8 cellular contexts compared by ENCODE assay signal in genomic region chr19:3366761-3367571, GRCh38. TPM values are rescaled to one million over a fixed set of nuclear protein-coding genes. Genes with fewer than 3 reads are reported as not detected.
DNase-seq lines count a peak whose midpoint lies in the region; ATAC-seq and TF ChIP-seq lines count a peak whose summit lies in the region.

No MANE protein-coding gene starts in this region.

- BruUV-seq in HCT116 (replicated peaks; lab: Mats Ljungman, UMichigan) = no TSS peak

- H2BK15ac ChIP-seq in neuronal stem cell (ENCODE audit: low read length) = peak overlapping the region; percentile 56

- H3K23ac ChIP-seq in neuronal stem cell (ENCODE audit: low read depth, low read length, poor library complexity) = peak overlapping the region; percentile 76

- H3K36me3 ChIP-seq in HCT116 (ENCODE audit: control insufficient read depth in 1 of 2, insufficient read depth in 2 of 2, low read length in 2 of 2) (no peaks in the 10 kb centered on the region; a peak in 1 of 4 replicates), neuronal stem cell (replicated peaks in 1 of 2; ENCODE audit: control insufficient read depth in 2 of 2, insufficient read depth in 2 of 2, low read length in 2 of 2) (no peaks in the 10 kb centered on the region)

- H3K27ac ChIP-seq in HCT116 (ENCODE audit: low read depth, low read length) (peak overlapping the region; percentile 88), neuronal stem cell (replicated peaks; ENCODE audit: low read length) (no peak overlapping the region)

- H3K79me1 ChIP-seq in neuronal stem cell (ENCODE audit: low read depth, low read length) = no peaks in the 10 kb centered on the region

- no peak overlapping the region for H3K4ac ChIP-seq in neuronal stem cell (ENCODE audit: low read length)

- peak overlapping the region; percentile 98 for H3K4me2 ChIP-seq in HCT116 (ENCODE audit: low read length)
- H3K4me2 ChIP-seq in neuronal stem cell (ENCODE audit: insufficient read depth, low read length, poor library complexity, severe bottlenecking) = peak overlapping the region; percentile 78

- intact Hi-C loops in HCT116 (cut with micrococcal nuclease) = no loop called here

- no CpG with 5 or more reads among the region's 61 CpGs for WGBS in neuronal stem cell (ENCODE audit: extremely low coverage in 2 of 2, insufficient read length in 2 of 2, insufficient replicate concordance in 1 of 2), 2 donors

- TF ChIP-seq POLR2A in HCT116 (IDR thresholded peaks at IDR 0.05; ENCODE audit: borderline replicate concordance, extremely low read depth, insufficient read depth, insufficient read length) = no peak

- no peaks in the 10 kb centered on the region for H3K9me3 ChIP-seq in HCT116 (ENCODE audit: control insufficient read depth in 1 of 2, insufficient read depth in 1 of 2, low read depth in 1 of 2, low read length in 2 of 2)
- H3K9me3 ChIP-seq in neuronal stem cell (replicated peaks in 1 of 2; ENCODE audit: control insufficient read depth in 2 of 2, insufficient read depth in 1 of 2, low read depth in 1 of 2, low read length in 2 of 2) = peaks cover 0 to 5% of the 10 kb centered on the region in 2 donors

- H4K91ac ChIP-seq in neuronal stem cell (ENCODE audit: low read depth, low read length, poor library complexity) = no peak overlapping the region

- no peak overlapping the region for H2BK12ac ChIP-seq in neuronal stem cell (ENCODE audit: low read length)

- H3K4me3 ChIP-seq in HCT116 (replicated peaks in 1 of 2; ENCODE audit: low read depth in 1 of 2, low read length in 2 of 2) (peak overlapping the region; percentile 84 to 91), WI38 (ENCODE audit: low read depth, low read length) (peak overlapping the region; percentile 87), fibroblast of the aortic adventitia (ENCODE audit: low read depth, low read length) (peak overlapping the region; percentile 78), neuronal stem cell (ENCODE audit: low read length in 2 of 2) (peak overlapping the region; percentile 30 to 67)

- no peak overlapping the region for H3K14ac ChIP-seq in neuronal stem cell (ENCODE audit: low read length)

- peak in 10 of 14 donors; percentile 28 to 74 (median 56) for DNase-seq in C1 segment of cervical spinal cord (lab: John Stamatoyannopoulos, UW)
- DNase-seq in HCT116 (ENCODE audit: low read depth, low spot score) = no peak
- DNase-seq in fibroblast of the aortic adventitia (ENCODE audit: low read depth) = no peak
- DNase-seq in neuronal stem cell (ENCODE audit: low spot score) = no peak

- H4K20me1 ChIP-seq in HCT116 (ENCODE audit: insufficient read depth) = no peaks in the 10 kb centered on the region

- no peak overlapping the region for H2BK120ac ChIP-seq in neuronal stem cell (ENCODE audit: low read depth, low read length)

- no peak overlapping the region for H4K8ac ChIP-seq in neuronal stem cell (ENCODE audit: low read depth, low read length)

- TF ChIP-seq CTCF in HCT116 (IDR thresholded peaks at IDR 0.05 in 2 of 3, conservative IDR thresholded peaks at IDR 0.05 in 1 of 3; ENCODE audit: borderline replicate concordance in 1 of 3, insufficient read depth in 1 of 3, low read depth in 2 of 3, low read length in 2 of 3) = no peak
- no peak for TF ChIP-seq CTCF in WI38 (IDR thresholded peaks at IDR 0.05; ENCODE audit: low read depth, low read length)
- TF ChIP-seq CTCF in fibroblast of the aortic adventitia (IDR thresholded peaks at IDR 0.05; ENCODE audit: insufficient read depth, low read length) = no peak

- H2AK5ac ChIP-seq in neuronal stem cell (ENCODE audit: low read depth, low read length) = peak overlapping the region; percentile 64

- H2BK5ac ChIP-seq in neuronal stem cell (ENCODE audit: low read length) = no peak overlapping the region

- POLR2A ChIA-PET in HCT116 (lab: Charles Lee) = no interaction called here

- CTCF ChIA-PET in HCT116 (lab: Charles Lee) = no interaction called here

- H2AFZ ChIP-seq in HCT116 (ENCODE audit: low read depth, low read length, poor library complexity, severe bottlenecking) = no peak overlapping the region
- H2AFZ ChIP-seq in neuronal stem cell (ENCODE audit: low read length) = peak overlapping the region; percentile 87

- no peaks in the 10 kb centered on the region for H3K9me2 ChIP-seq in HCT116 (ENCODE audit: insufficient read depth)

- H3K9ac ChIP-seq in HCT116 (ENCODE audit: low read length) (peak overlapping the region; percentile 100), neuronal stem cell (ENCODE audit: low read depth, low read length, poor library complexity) (peak overlapping the region; percentile 38)

- ATAC-seq in HCT116 (peak; percentile 50), HG03108 (IDR thresholded peaks at IDR 0.05; ENCODE audit: unreplicated experiment) (no peak), HG03342 (IDR thresholded peaks at IDR 0.05; ENCODE audit: unreplicated experiment) (no peak), GM18873 (IDR thresholded peaks at IDR 0.05; ENCODE audit: low FRiP score, unreplicated experiment) (no peak)

- H3K79me2 ChIP-seq in HCT116 (ENCODE audit: insufficient read depth, low read length) = peaks cover 89% of the 10 kb centered on the region

- peaks cover 16 to 43% of the 10 kb centered on the region in 2 experiments for H3K4me1 ChIP-seq in HCT116 (ENCODE audit: control insufficient read depth in 1 of 2, insufficient read depth in 2 of 2, low read length in 2 of 2)
- H3K4me1 ChIP-seq in neuronal stem cell (ENCODE audit: control insufficient read depth in 2 of 2, insufficient read depth in 1 of 2, low read depth in 1 of 2, low read length in 2 of 2) = peaks cover 0 to 10% of the 10 kb centered on the region in 2 donors

- H3K27me3 ChIP-seq in HCT116 (ENCODE audit: insufficient read depth, low read length) (no peaks in the 10 kb centered on the region), neuronal stem cell (ENCODE audit: control insufficient read depth in 3 of 3, insufficient read depth in 3 of 3, low read depth in 1 of 3, low read length in 3 of 3) (peaks cover 57 to 93% (median 91%) of the 10 kb centered on the region in 3 experiments)

- peak overlapping the region; percentile 67 for H3K18ac ChIP-seq in neuronal stem cell (ENCODE audit: low read length)

- RAD21 ChIA-PET in HCT116 (lab: Charles Lee; ENCODE audit: low non-redundant PET in 1 of 2, low total read pairs in 2 of 2, uncharacterized antibody in 2 of 2, unreplicated experiment in 2 of 2) = no interaction called here

- TF ChIP-seq RAD21 in HCT116 (IDR thresholded peaks at IDR 0.05; ENCODE audit: low read depth) = no peak

TF ChIP-seq in HCT116, 20 proteins besides CTCF, POLR2A, EP300 and RAD21:
- TF ChIP-seq POLR2AphosphoS5 (IDR thresholded peaks at IDR 0.05; ENCODE audit: low read depth, low read length) = peak; percentile 52
- peak; percentile 76 for TF ChIP-seq MAX (IDR thresholded peaks at IDR 0.05)
- no peak for TF ChIP-seq SP1 (IDR thresholded peaks at IDR 0.05; ENCODE audit: low read depth)
- TF ChIP-seq ZFX (IDR thresholded peaks at IDR 0.05) = peak; percentile 59; the same call in 1 of the 2 replicates

RNA-seq across cellular contexts. Expression of gene NFIC, which starts 0.6 kb away (rescaled TPM):
- 116 TPM for total RNA-seq in HCT116 (2021; ENCODE audit: unreplicated experiment)
- 42.8 and 55.4 TPM in 2 replicates for polyA plus RNA-seq in HCT116 (2012)
- total RNA-seq in fibroblast of the aortic adventitia (ENCODE audit: low replicate concordance) = 79.5 and 83.2 TPM in 2 replicates
- polyA plus RNA-seq in neuronal stem cell (2013, experiment 1 of 2) = 4.0 TPM
- polyA plus RNA-seq in neuronal stem cell (2013, experiment 2 of 2) = 4.5 TPM

Comparison
In these comparisons a context has a peak if more than half of its experiments do, and no peak if none do; other contexts are left out.
1. DNase-seq: peak in C1 segment of cervical spinal cord (10 of 14); none in HCT116 (single experiment), fibroblast of the aortic adventitia (single experiment) and neuronal stem cell (single experiment).
2. Peak in every context shown above with its lines, with median percentiles within 50 percentile points of each other: H3K4me3 ChIP-seq.